In genomic region chr2:10972683-10973433, GRCh38 we compare ENCODE assay signal across 26 cellular contexts.
"Had no signal": no experiment of that assay in that cellular context is flagged by ENCODE, and none has a peak within 500 bp of the region (broad histone marks: within the 10 kb centered on the region; RNA-seq: fewer than 3 reads in every experiment).

No MANE protein-coding gene starts in this region.

- H3K27ac ChIP-seq: hepatocyte, left ventricle myocardium inferior, neutrophil, pancreas, skin epidermis, transverse colon, uterus had no signal

- H3K4me3 Mint-ChIP-seq: activated B cell treated with CpG ODN at 0.5 μM for 24 hours; activated naive CD4-positive, alpha-beta T cell treated with anti-CD3 and anti-CD28 coated beads, Interleukin-2, amount 50 U/mL, for 24 hours; dendritic cell treated with granulocyte-macrophage colony-stimulating factor and Interleukin-4, amounts not matched to agents 40 ng/mL and 50 ng/mL, for 4 days; mesothelial cell of epicardium; naive thymus-derived CD8-positive, alpha-beta T cell; stimulated activated effector memory CD8-positive, alpha-beta T cell treated with anti-CD3 and anti-CD28 coated beads, Interleukin-12 subunit alpha, Interleukin-12 subunit beta, amount 100 ng/mL, for 72 hours had no signal

- H3K27me3 ChIP-seq: hepatocyte, pancreas, uterus had no signal

- H3K4me2 ChIP-seq: hepatocyte had no signal

- FAIRE-seq: endothelial cell of umbilical vein, pancreas had no signal

- H3K9me3 ChIP-seq: left ventricle myocardium inferior, neutrophil, pancreas, transverse colon, uterus had no signal

- H3K36me3 ChIP-seq: left ventricle myocardium inferior, neutrophil, pancreas, transverse colon, uterus had no signal

- H3K4me1 ChIP-seq: left ventricle myocardium inferior, pancreas, transverse colon, uterus had no signal

- DNase-seq: activated B cell treated with CpG ODN at 0.5 μM for 24 hours; activated CD4-positive, alpha-beta T cell treated with anti-CD3 and anti-CD28 coated beads for 4 hours; activated CD4-positive, alpha-beta T cell treated with anti-CD3 and anti-CD28 coated beads, Interleukin-2, amount 50 U/mL, for 48 hours; activated gamma-delta T cell; activated T-cell treated with anti-CD3 and anti-CD28 coated beads, Interleukin-2, amount 50 U/mL, for 48 hours; effector memory CD4-positive, alpha-beta T cell; foreskin melanocyte; left ventricle myocardium inferior; naive thymus-derived CD8-positive, alpha-beta T cell; pancreas; right cardiac atrium; stimulated activated CD4-positive, alpha-beta T cell treated with anti-CD3 and anti-CD28 coated beads, Interleukin-2, amount 100 ng/mL, for 24 hours; T-helper 1 cell; T-helper 9 cell; transverse colon; uterus had no signal

- H3K4me1 Mint-ChIP-seq: activated B cell treated with CpG ODN at 0.5 μM for 24 hours; activated naive CD4-positive, alpha-beta T cell treated with anti-CD3 and anti-CD28 coated beads, Interleukin-2, amount 50 U/mL, for 24 hours; stimulated activated effector memory CD8-positive, alpha-beta T cell treated with anti-CD3 and anti-CD28 coated beads, Interleukin-12 subunit alpha, Interleukin-12 subunit beta, amount 100 ng/mL, for 72 hours had no signal

- H3K27ac Mint-ChIP-seq: activated B cell treated with CpG ODN at 0.5 μM for 24 hours; activated naive CD4-positive, alpha-beta T cell treated with anti-CD3 and anti-CD28 coated beads, Interleukin-2, amount 50 U/mL, for 24 hours; dendritic cell treated with granulocyte-macrophage colony-stimulating factor and Interleukin-4, amounts not matched to agents 40 ng/mL and 50 ng/mL, for 4 days; mesothelial cell of epicardium; stimulated activated effector memory CD8-positive, alpha-beta T cell treated with anti-CD3 and anti-CD28 coated beads, Interleukin-12 subunit alpha, Interleukin-12 subunit beta, amount 100 ng/mL, for 72 hours had no signal

- H3K79me2 ChIP-seq: hepatocyte had no signal

- H3K27me3 Mint-ChIP-seq: brain had no signal

- H3K4me3 ChIP-seq: hepatocyte, left ventricle myocardium inferior, pancreas, skin epidermis, transverse colon, uterus had no signal

- H2AFZ ChIP-seq: hepatocyte had no signal

- H3K36me3 Mint-ChIP-seq: activated naive CD4-positive, alpha-beta T cell treated with anti-CD3 and anti-CD28 coated beads, Interleukin-2, amount 50 U/mL, for 24 hours; mesothelial cell of epicardium; naive thymus-derived CD8-positive, alpha-beta T cell; stimulated activated effector memory CD8-positive, alpha-beta T cell treated with anti-CD3 and anti-CD28 coated beads, Interleukin-12 subunit alpha, Interleukin-12 subunit beta, amount 100 ng/mL, for 72 hours had no signal

- ATAC-seq: esophagus mucosa; naive thymus-derived CD8-positive, alpha-beta T cell; pancreas; right cardiac atrium; stimulated activated effector memory CD8-positive, alpha-beta T cell treated with anti-CD3 and anti-CD28 coated beads, Interleukin-12 subunit alpha, Interleukin-12 subunit beta, amount 100 ng/mL, for 72 hours had no signal

- H3K9me3 Mint-ChIP-seq: activated B cell treated with CpG ODN at 0.5 μM for 24 hours; activated naive CD4-positive, alpha-beta T cell treated with anti-CD3 and anti-CD28 coated beads, Interleukin-2, amount 50 U/mL, for 24 hours; stimulated activated effector memory CD8-positive, alpha-beta T cell treated with anti-CD3 and anti-CD28 coated beads, Interleukin-12 subunit alpha, Interleukin-12 subunit beta, amount 100 ng/mL, for 72 hours had no signal
